In the genomic region with DNA sequence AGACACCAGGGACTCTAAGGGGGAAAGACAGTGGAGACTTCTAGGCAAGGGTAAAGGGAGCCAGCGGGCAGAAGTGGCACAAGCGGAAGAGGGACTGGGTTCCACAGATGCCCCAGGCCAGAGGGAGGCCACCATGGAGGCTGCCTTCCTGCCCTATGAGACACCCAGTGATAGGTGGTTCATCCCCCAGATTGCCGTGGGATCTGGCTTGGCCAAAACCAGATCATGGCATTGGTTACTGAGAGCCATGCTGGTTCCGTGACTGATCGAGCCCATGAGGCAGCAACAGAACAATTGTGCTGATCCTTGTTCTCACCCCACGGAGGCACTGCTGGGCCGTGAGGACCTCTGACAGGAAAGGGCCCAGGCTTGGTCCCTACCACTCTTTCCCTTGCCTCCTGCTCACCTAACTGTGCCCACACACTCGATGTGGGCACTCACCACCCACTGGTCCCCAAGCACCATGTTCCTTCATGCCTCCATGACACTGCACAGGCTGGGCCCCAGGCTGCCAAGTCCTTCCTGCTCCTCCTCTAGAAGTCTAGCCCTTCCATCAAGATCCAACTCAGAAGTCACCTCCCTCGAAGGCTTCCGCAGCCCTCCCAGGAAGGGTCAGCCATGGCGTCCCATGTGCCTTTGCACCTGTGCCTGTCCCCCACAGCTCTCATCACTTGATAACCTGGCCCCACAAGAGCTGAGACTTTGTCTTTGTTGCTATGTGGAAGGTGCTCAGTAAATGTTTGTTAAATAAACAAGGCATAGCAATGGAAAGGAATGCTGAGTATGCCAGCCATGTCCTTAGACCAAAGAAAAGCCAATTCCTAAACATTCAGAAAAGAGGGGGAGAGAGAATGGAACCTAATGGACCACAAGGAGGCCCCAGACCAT, we compare ENCODE assay signal across 1 cellular context.
TF ChIP-seq lines count a peak whose summit lies in the region.

No MANE protein-coding gene starts in this region.

TF ChIP-seq in A549, 52 proteins besides CTCF, POLR2A, EP300 and RAD21:
- TF ChIP-seq, protein P1, sequence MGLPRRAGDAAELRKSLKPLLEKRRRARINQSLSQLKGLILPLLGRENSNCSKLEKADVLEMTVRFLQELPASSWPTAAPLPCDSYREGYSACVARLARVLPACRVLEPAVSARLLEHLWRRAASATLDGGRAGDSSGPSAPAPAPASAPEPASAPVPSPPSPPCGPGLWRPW (IDR thresholded peaks at IDR 0.05) = no peak
- TF ChIP-seq CEBPB (IDR thresholded peaks at IDR 0.05) = no peak
- no peak for TF ChIP-seq HMGXB4 (CRISPR knock-in tag; IDR thresholded peaks at IDR 0.05; ENCODE audit: borderline replicate concordance)
- TF ChIP-seq FOSB (CRISPR knock-in tag; IDR thresholded peaks at IDR 0.05) = no peak
- TF ChIP-seq CHD2 (IDR thresholded peaks at IDR 0.05; ENCODE audit: low read length, partially characterized antibody) = no peak
- TF ChIP-seq NR3C1 (IDR thresholded peaks at IDR 0.05) = no peak
- TF ChIP-seq NPAS2 (CRISPR knock-in tag; IDR thresholded peaks at IDR 0.05; ENCODE audit: borderline replicate concordance) = no peak
- no peak for TF ChIP-seq FOSL2 (IDR thresholded peaks at IDR 0.05)
- no peak for TF ChIP-seq FOSL2 (CRISPR knock-in tag; IDR thresholded peaks at IDR 0.05)
- TF ChIP-seq, protein P2, sequence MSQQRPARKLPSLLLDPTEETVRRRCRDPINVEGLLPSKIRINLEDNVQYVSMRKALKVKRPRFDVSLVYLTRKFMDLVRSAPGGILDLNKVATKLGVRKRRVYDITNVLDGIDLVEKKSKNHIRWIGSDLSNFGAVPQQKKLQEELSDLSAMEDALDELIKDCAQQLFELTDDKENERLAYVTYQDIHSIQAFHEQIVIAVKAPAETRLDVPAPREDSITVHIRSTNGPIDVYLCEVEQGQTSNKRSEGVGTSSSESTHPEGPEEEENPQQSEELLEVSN (IDR thresholded peaks at IDR 0.05; ENCODE audit: borderline replicate concordance, low read depth) = no peak
- no peak for TF ChIP-seq BHLHE40 (IDR thresholded peaks at IDR 0.05; ENCODE audit: low read depth, low read length)
- TF ChIP-seq CBX2 (IDR thresholded peaks at IDR 0.05; ENCODE audit: borderline replicate concordance, low read depth) = no peak
- no peak for TF ChIP-seq USF2 (IDR thresholded peaks at IDR 0.05)
- no peak for TF ChIP-seq POLR2AphosphoS2 (conservative IDR thresholded peaks at IDR 0.05; ENCODE audit: low read length)
- TF ChIP-seq SREBF2 (IDR thresholded peaks at IDR 0.05) = no peak
